Comparison of ENCODE assay signal across 6 cellular contexts in genomic region chr20:3785240-3786125, GRCh38. TPM values are rescaled to one million over a fixed set of nuclear protein-coding genes. Genes with fewer than 3 reads are reported as not detected.
DNase-seq lines count a peak whose midpoint lies in the region; ATAC-seq and TF ChIP-seq lines count a peak whose summit lies in the region.

No MANE protein-coding gene starts in this region.

- no peaks in the 10 kb centered on the region for H3K27me3 Mint-ChIP-seq in activated CD4-positive, alpha-beta T cell treated with anti-CD3 and anti-CD28 coated beads for 36 hours
- peaks cover 8% of the 10 kb centered on the region for H3K27me3 Mint-ChIP-seq in glutamatergic neuron (ENCODE audit: unreplicated experiment)

- peak overlapping the region; percentile 75 for H3K9ac ChIP-seq in fibroblast of lung (ENCODE audit: insufficient read depth, low read length)

- peaks cover 21% of the 10 kb centered on the region for H3K4me1 ChIP-seq in fibroblast of lung (ENCODE audit: control insufficient read depth, extremely low read depth, insufficient read depth, low read length)

- peak overlapping the region; percentile 67 to 77 (median 68) for H3K4me3 ChIP-seq in fibroblast of lung (replicated peaks in 1 of 4; ENCODE audit: control extremely low read depth in 1 of 4, insufficient read depth in 1 of 4, low read depth in 3 of 4, low read length in 4 of 4)

- CTCF ChIA-PET in activated CD4-positive, alpha-beta T cell treated with anti-CD3 and anti-CD28 coated beads for 36 hours (lab: Charles Lee) = interaction anchor here (0.5 to 6.3 kb wide), 7 partner anchors 14 to 269 kb away, joined by 3 to 44 read pairs (median 4); partner anchors contain the start of genes ADISSP and AP5S1

- peaks cover 34% of the 10 kb centered on the region for H3K79me2 ChIP-seq in fibroblast of lung (ENCODE audit: control insufficient read depth, insufficient read depth, low read length)

- no peak overlapping the region for H2AFZ ChIP-seq in fibroblast of lung (ENCODE audit: low read length)

- H3K4me1 Mint-ChIP-seq in activated CD4-positive, alpha-beta T cell treated with anti-CD3 and anti-CD28 coated beads for 36 hours = peaks cover 52% of the 10 kb centered on the region
- peaks cover 10% of the 10 kb centered on the region for H3K4me1 Mint-ChIP-seq in glutamatergic neuron (ENCODE audit: low read depth, unreplicated experiment)

- TF ChIP-seq CTCF in fibroblast of lung (conservative IDR thresholded peaks at IDR 0.05 in 1 of 2, IDR thresholded peaks at IDR 0.05 in 1 of 2; ENCODE audit: low read depth in 1 of 2, low read length in 2 of 2) = no peak
- no peak for TF ChIP-seq CTCF in glutamatergic neuron (IDR thresholded peaks at IDR 0.05; ENCODE audit: partially characterized antibody, unreplicated experiment)

- no peak for ATAC-seq in activated CD4-positive, alpha-beta T cell treated with anti-CD3 and anti-CD28 coated beads for 36 hours

- peak overlapping the region; percentile 90 for H3K4me2 ChIP-seq in fibroblast of lung (ENCODE audit: extremely low read depth, insufficient read depth, low read length)

- H3K27ac ChIP-seq in fibroblast of lung (ENCODE audit: insufficient read depth, low read length) (peak overlapping the region; percentile 81), temporal lobe (ENCODE audit: low read depth, low read length) (peak overlapping the region; percentile 46)

- H3K27me3 ChIP-seq in fibroblast of lung (ENCODE audit: control insufficient read depth, insufficient read depth, low read length) = no peaks in the 10 kb centered on the region

- H3K9me3 ChIP-seq in fibroblast of lung (ENCODE audit: control insufficient read depth, insufficient read depth, low read depth, low read length) = no peaks in the 10 kb centered on the region

- no peak overlapping the region for H3K27ac Mint-ChIP-seq in activated CD4-positive, alpha-beta T cell treated with anti-CD3 and anti-CD28 coated beads for 36 hours
- H3K27ac Mint-ChIP-seq in glutamatergic neuron (ENCODE audit: unreplicated experiment) = no peak overlapping the region

- peaks cover 5% of the 10 kb centered on the region for H3K36me3 ChIP-seq in fibroblast of lung (ENCODE audit: control insufficient read depth, insufficient read depth, low read length)

- H3K4me3 Mint-ChIP-seq in activated CD4-positive, alpha-beta T cell treated with anti-CD3 and anti-CD28 coated beads for 36 hours = peak overlapping the region; percentile 77
- no peak overlapping the region for H3K4me3 Mint-ChIP-seq in glutamatergic neuron (ENCODE audit: unreplicated experiment)

- DNase-seq in activated CD4-positive, alpha-beta T cell treated with anti-CD3 and anti-CD28 coated beads for 36 hours = no peak
- no peak for DNase-seq in activated CD4-positive, alpha-beta T cell treated with anti-CD3 and anti-CD28 coated beads, Interleukin-2, amount 50 U/mL, for 4 hours
- peak in 1 of 2 donors; percentile 32 for DNase-seq in fibroblast of lung (ENCODE audit: low read depth in 2 of 2)
- no peak for DNase-seq in GDM1 (lab: John Stamatoyannopoulos, UW)
- no peak for DNase-seq in glutamatergic neuron

- peaks cover 13% of the 10 kb centered on the region for H3K36me3 Mint-ChIP-seq in activated CD4-positive, alpha-beta T cell treated with anti-CD3 and anti-CD28 coated beads for 36 hours (ENCODE audit: low read depth)
- H3K36me3 Mint-ChIP-seq in glutamatergic neuron (ENCODE audit: unreplicated experiment) = no peaks in the 10 kb centered on the region

- POLR2A ChIA-PET in activated CD4-positive, alpha-beta T cell treated with anti-CD3 and anti-CD28 coated beads for 36 hours (lab: Charles Lee) = interaction anchor here (1.2 to 2.4 kb wide), 4 partner anchors 15 to 32 kb away, joined by 4 to 7 read pairs (median 4); partner anchors contain the start of gene ADISSP

- no peaks in the 10 kb centered on the region for H3K9me3 Mint-ChIP-seq in activated CD4-positive, alpha-beta T cell treated with anti-CD3 and anti-CD28 coated beads for 36 hours (ENCODE audit: low read depth)
- peaks cover 5% of the 10 kb centered on the region for H3K9me3 Mint-ChIP-seq in glutamatergic neuron (ENCODE audit: unreplicated experiment)

- intact Hi-C loops in activated CD4-positive, alpha-beta T cell treated with anti-CD3 and anti-CD28 coated beads for 36 hours (cut with DNase I, micrococcal nuclease) = loop anchor here (1.0 to 5.0 kb wide), 10 partner anchors 10 to 300 kb away; partner anchors contain the start of genes AP5S1 (in 2 of the 2), ADISSP (in 1 of the 2), MAVS (in 1 of the 2) and PANK2 (in 1 of the 2)

- H4K20me1 ChIP-seq in fibroblast of lung (ENCODE audit: control insufficient read depth, extremely low read depth, insufficient read depth, low read length) = peaks cover 2% of the 10 kb centered on the region

RNA-seq across cellular contexts. Expression of gene CENPB, which starts 1.1 kb away (rescaled TPM):
- 10 to 100 TPM; 46.2 to 48.3 TPM for total RNA-seq in activated CD4-positive, alpha-beta T cell treated with anti-CD3 and anti-CD28 coated beads for 36 hours
- 106 TPM in 2 replicates for total RNA-seq in fibroblast of lung
- 32.6 and 52.7 TPM in 2 replicates for polyA plus RNA-seq in fibroblast of lung
- polyA plus RNA-seq in fibroblast of lung (2012) = 71.6 and 118 TPM in 2 replicates
- 78.5 and 104 TPM in 2 replicates for polyA minus RNA-seq in fibroblast of lung (ENCODE audit: low replicate concordance)
- 31.0 TPM for total RNA-seq in temporal lobe
- 47.1 TPM for total RNA-seq in glutamatergic neuron (ENCODE audit: unreplicated experiment)

RNA-seq across cellular contexts. Expression of gene SPEF1, which starts 4.2 kb away (rescaled TPM):
- under 1 TPM in 1 of 2 experiments, not detected in 1; 0.14 TPM for total RNA-seq in activated CD4-positive, alpha-beta T cell treated with anti-CD3 and anti-CD28 coated beads for 36 hours
- total RNA-seq in fibroblast of lung = under 0.01 and 0.17 TPM in 2 replicates
- polyA plus RNA-seq in fibroblast of lung = 0.06 and 0.07 TPM in 2 replicates
- polyA plus RNA-seq in fibroblast of lung (2012) = 0.09 and 0.10 TPM in 2 replicates
- not detected in 2 replicates for polyA minus RNA-seq in fibroblast of lung (ENCODE audit: low replicate concordance)
- 0.98 TPM for total RNA-seq in temporal lobe
- 0.22 TPM for total RNA-seq in glutamatergic neuron (ENCODE audit: unreplicated experiment)

RNA-seq across cellular contexts. Expression of gene CDC25B, which starts 10.6 kb away (rescaled TPM):
- total RNA-seq in activated CD4-positive, alpha-beta T cell treated with anti-CD3 and anti-CD28 coated beads for 36 hours = 10 to 100 TPM; 79.8 to 96.2 TPM
- total RNA-seq in fibroblast of lung (49.3 and 62.1 TPM in 2 replicates), temporal lobe (6.6 TPM), glutamatergic neuron (ENCODE audit: unreplicated experiment) (27.6 TPM)
- 38.2 and 86.1 TPM in 2 replicates for polyA plus RNA-seq in fibroblast of lung
- polyA plus RNA-seq in fibroblast of lung (2012) = 51.8 and 121 TPM in 2 replicates
- 88.0 and 238 TPM in 2 replicates for polyA minus RNA-seq in fibroblast of lung (ENCODE audit: low replicate concordance)

RNA-seq across cellular contexts. Expression of gene ADISSP, which starts 17.9 kb away (rescaled TPM):
- 10 to 100 TPM; 46.5 to 57.3 TPM for total RNA-seq in activated CD4-positive, alpha-beta T cell treated with anti-CD3 and anti-CD28 coated beads for 36 hours
- total RNA-seq in fibroblast of lung = 17.2 and 23.5 TPM in 2 replicates
- 17.0 and 44.3 TPM in 2 replicates for polyA plus RNA-seq in fibroblast of lung
- 28.8 and 87.6 TPM in 2 replicates for polyA plus RNA-seq in fibroblast of lung (2012)
- polyA minus RNA-seq in fibroblast of lung (ENCODE audit: low replicate concordance) = 33.0 and 127 TPM in 2 replicates
- total RNA-seq in temporal lobe = 19.9 TPM
- 54.6 TPM for total RNA-seq in glutamatergic neuron (ENCODE audit: unreplicated experiment)

RNA-seq across cellular contexts. Expression of gene AP5S1, which starts 34.9 kb away (rescaled TPM):
- 10 to 100 TPM in 1 of 2 experiments, 1 to 10 TPM in 1; 9.1 to 11.3 TPM for total RNA-seq in activated CD4-positive, alpha-beta T cell treated with anti-CD3 and anti-CD28 coated beads for 36 hours
- total RNA-seq in fibroblast of lung (10.0 and 17.8 TPM in 2 replicates), temporal lobe (4.2 TPM), glutamatergic neuron (ENCODE audit: unreplicated experiment) (8.1 TPM)
- 11.8 and 12.2 TPM in 2 replicates for polyA plus RNA-seq in fibroblast of lung
- polyA plus RNA-seq in fibroblast of lung (2012) = 18.1 and 21.4 TPM in 2 replicates
- 64.9 and 68.7 TPM in 2 replicates for polyA minus RNA-seq in fibroblast of lung (ENCODE audit: low replicate concordance)
